ENCODE assay signal across 1 cellular context in the genomic region with DNA sequence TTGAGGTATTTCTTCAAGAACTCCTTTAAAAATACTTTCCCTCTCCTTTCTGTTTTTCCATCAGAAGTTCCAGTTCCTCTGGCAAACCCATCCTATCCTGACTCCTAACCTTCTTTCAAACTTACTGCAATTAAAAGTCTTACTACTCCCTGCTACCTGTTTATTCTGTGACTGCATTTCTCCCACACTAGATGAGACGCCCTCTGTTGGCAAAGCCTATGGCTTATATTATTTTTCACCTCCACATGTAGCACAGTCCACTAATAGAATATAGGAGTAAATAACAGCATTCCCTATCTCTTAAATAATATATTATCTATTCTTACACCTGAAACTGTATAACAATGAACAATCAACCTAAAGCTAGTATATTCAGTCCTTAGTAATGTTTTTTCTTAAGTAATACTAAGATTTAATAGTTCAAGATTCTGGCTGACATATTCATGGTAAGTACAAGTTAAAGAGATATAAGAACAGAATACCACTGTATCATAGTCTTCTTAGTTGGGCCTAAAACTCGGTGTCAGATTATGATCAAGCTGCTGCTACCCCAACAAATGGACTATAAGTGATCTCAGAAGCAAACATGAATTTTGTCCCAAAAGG.
TF ChIP-seq lines count a peak whose summit lies in the region.

No MANE protein-coding gene starts in this region.

TF ChIP-seq in SK-N-SH, 30 proteins besides CTCF, POLR2A, EP300 and RAD21 (continued from another document):
- no peak for TF ChIP-seq RCOR1 (IDR thresholded peaks at IDR 0.05; ENCODE audit: low read length)
- no peak for TF ChIP-seq CHD2 (IDR thresholded peaks at IDR 0.05; ENCODE audit: low read length, partially characterized antibody)
- TF ChIP-seq, protein P1, sequence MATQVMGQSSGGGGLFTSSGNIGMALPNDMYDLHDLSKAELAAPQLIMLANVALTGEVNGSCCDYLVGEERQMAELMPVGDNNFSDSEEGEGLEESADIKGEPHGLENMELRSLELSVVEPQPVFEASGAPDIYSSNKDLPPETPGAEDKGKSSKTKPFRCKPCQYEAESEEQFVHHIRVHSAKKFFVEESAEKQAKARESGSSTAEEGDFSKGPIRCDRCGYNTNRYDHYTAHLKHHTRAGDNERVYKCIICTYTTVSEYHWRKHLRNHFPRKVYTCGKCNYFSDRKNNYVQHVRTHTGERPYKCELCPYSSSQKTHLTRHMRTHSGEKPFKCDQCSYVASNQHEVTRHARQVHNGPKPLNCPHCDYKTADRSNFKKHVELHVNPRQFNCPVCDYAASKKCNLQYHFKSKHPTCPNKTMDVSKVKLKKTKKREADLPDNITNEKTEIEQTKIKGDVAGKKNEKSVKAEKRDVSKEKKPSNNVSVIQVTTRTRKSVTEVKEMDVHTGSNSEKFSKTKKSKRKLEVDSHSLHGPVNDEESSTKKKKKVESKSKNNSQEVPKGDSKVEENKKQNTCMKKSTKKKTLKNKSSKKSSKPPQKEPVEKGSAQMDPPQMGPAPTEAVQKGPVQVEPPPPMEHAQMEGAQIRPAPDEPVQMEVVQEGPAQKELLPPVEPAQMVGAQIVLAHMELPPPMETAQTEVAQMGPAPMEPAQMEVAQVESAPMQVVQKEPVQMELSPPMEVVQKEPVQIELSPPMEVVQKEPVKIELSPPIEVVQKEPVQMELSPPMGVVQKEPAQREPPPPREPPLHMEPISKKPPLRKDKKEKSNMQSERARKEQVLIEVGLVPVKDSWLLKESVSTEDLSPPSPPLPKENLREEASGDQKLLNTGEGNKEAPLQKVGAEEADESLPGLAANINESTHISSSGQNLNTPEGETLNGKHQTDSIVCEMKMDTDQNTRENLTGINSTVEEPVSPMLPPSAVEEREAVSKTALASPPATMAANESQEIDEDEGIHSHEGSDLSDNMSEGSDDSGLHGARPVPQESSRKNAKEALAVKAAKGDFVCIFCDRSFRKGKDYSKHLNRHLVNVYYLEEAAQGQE (IDR thresholded peaks at IDR 0.05; ENCODE audit: low read depth, low read length) = no peak
- no peak for TF ChIP-seq MXI1 (IDR thresholded peaks at IDR 0.05; ENCODE audit: low read depth, low read length)
- TF ChIP-seq TCF12 (IDR thresholded peaks at IDR 0.05) = no peak
- TF ChIP-seq EZH2phosphoT487 (IDR thresholded peaks at IDR 0.05; ENCODE audit: borderline replicate concordance, low read depth) = no peak
- TF ChIP-seq SMC3 (IDR thresholded peaks at IDR 0.05; ENCODE audit: low read depth, low read length) = no peak
- TF ChIP-seq, protein P2, sequence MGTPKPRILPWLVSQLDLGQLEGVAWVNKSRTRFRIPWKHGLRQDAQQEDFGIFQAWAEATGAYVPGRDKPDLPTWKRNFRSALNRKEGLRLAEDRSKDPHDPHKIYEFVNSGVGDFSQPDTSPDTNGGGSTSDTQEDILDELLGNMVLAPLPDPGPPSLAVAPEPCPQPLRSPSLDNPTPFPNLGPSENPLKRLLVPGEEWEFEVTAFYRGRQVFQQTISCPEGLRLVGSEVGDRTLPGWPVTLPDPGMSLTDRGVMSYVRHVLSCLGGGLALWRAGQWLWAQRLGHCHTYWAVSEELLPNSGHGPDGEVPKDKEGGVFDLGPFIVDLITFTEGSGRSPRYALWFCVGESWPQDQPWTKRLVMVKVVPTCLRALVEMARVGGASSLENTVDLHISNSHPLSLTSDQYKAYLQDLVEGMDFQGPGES (IDR thresholded peaks at IDR 0.05; ENCODE audit: low read depth, low read length) = no peak
- no peak for TF ChIP-seq JUND (IDR thresholded peaks at IDR 0.05)
- no peak for TF ChIP-seq ELF1 (IDR thresholded peaks at IDR 0.05)
